ENCODE assay signal across 1 cellular context in the genomic region with DNA sequence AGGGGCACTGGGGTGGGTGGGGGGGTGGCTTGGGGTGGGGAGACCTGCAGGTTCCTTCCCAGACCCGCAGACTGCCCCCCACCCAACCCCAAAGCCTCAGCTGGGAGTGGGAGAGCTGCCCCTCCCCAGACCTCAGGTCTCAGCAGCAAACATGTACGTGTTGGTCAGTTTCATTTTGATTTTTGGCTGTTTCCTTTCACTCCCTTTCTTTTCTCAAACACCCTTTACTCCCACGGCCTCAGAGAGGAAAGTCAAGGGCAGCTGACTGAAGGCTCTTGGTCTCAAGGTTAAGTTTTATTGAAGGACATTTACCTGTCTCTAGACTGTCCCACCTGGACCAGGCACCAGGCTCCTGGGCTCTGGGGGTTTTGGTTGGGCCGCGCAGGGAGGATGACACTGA.
TF ChIP-seq lines count a peak whose summit lies in the region.

No MANE protein-coding gene starts in this region.

TF ChIP-seq in H1, 55 proteins besides CTCF, POLR2A, EP300 and RAD21:
- TF ChIP-seq POLR2AphosphoS5 (IDR thresholded peaks at IDR 0.05; ENCODE audit: low read depth, low read length) (no peak), SIX5 (IDR thresholded peaks at IDR 0.05; ENCODE audit: low read depth, low read length) (no peak), ASH2L (IDR thresholded peaks at IDR 0.05; ENCODE audit: low read length) (no peak), RBBP5 (IDR thresholded peaks at IDR 0.05; ENCODE audit: borderline replicate concordance, low read depth, low read length) (no peak), CREB1 (IDR thresholded peaks at IDR 0.05) (no peak), HDAC2 (IDR thresholded peaks at IDR 0.05; ENCODE audit: borderline replicate concordance in 1 of 2, low read depth in 2 of 2, low read length in 2 of 2) (no peak), GABPA (IDR thresholded peaks at IDR 0.05; ENCODE audit: borderline replicate concordance, insufficient read depth, low read length) (no peak), EGR1 (IDR thresholded peaks at IDR 0.05; ENCODE audit: borderline replicate concordance, low read depth, low read length) (no peak), SP2 (IDR thresholded peaks at IDR 0.05; ENCODE audit: low read length) (no peak), SUZ12 (IDR thresholded peaks at IDR 0.05; ENCODE audit: low read length) (no peak)
- TF ChIP-seq, protein P1, sequence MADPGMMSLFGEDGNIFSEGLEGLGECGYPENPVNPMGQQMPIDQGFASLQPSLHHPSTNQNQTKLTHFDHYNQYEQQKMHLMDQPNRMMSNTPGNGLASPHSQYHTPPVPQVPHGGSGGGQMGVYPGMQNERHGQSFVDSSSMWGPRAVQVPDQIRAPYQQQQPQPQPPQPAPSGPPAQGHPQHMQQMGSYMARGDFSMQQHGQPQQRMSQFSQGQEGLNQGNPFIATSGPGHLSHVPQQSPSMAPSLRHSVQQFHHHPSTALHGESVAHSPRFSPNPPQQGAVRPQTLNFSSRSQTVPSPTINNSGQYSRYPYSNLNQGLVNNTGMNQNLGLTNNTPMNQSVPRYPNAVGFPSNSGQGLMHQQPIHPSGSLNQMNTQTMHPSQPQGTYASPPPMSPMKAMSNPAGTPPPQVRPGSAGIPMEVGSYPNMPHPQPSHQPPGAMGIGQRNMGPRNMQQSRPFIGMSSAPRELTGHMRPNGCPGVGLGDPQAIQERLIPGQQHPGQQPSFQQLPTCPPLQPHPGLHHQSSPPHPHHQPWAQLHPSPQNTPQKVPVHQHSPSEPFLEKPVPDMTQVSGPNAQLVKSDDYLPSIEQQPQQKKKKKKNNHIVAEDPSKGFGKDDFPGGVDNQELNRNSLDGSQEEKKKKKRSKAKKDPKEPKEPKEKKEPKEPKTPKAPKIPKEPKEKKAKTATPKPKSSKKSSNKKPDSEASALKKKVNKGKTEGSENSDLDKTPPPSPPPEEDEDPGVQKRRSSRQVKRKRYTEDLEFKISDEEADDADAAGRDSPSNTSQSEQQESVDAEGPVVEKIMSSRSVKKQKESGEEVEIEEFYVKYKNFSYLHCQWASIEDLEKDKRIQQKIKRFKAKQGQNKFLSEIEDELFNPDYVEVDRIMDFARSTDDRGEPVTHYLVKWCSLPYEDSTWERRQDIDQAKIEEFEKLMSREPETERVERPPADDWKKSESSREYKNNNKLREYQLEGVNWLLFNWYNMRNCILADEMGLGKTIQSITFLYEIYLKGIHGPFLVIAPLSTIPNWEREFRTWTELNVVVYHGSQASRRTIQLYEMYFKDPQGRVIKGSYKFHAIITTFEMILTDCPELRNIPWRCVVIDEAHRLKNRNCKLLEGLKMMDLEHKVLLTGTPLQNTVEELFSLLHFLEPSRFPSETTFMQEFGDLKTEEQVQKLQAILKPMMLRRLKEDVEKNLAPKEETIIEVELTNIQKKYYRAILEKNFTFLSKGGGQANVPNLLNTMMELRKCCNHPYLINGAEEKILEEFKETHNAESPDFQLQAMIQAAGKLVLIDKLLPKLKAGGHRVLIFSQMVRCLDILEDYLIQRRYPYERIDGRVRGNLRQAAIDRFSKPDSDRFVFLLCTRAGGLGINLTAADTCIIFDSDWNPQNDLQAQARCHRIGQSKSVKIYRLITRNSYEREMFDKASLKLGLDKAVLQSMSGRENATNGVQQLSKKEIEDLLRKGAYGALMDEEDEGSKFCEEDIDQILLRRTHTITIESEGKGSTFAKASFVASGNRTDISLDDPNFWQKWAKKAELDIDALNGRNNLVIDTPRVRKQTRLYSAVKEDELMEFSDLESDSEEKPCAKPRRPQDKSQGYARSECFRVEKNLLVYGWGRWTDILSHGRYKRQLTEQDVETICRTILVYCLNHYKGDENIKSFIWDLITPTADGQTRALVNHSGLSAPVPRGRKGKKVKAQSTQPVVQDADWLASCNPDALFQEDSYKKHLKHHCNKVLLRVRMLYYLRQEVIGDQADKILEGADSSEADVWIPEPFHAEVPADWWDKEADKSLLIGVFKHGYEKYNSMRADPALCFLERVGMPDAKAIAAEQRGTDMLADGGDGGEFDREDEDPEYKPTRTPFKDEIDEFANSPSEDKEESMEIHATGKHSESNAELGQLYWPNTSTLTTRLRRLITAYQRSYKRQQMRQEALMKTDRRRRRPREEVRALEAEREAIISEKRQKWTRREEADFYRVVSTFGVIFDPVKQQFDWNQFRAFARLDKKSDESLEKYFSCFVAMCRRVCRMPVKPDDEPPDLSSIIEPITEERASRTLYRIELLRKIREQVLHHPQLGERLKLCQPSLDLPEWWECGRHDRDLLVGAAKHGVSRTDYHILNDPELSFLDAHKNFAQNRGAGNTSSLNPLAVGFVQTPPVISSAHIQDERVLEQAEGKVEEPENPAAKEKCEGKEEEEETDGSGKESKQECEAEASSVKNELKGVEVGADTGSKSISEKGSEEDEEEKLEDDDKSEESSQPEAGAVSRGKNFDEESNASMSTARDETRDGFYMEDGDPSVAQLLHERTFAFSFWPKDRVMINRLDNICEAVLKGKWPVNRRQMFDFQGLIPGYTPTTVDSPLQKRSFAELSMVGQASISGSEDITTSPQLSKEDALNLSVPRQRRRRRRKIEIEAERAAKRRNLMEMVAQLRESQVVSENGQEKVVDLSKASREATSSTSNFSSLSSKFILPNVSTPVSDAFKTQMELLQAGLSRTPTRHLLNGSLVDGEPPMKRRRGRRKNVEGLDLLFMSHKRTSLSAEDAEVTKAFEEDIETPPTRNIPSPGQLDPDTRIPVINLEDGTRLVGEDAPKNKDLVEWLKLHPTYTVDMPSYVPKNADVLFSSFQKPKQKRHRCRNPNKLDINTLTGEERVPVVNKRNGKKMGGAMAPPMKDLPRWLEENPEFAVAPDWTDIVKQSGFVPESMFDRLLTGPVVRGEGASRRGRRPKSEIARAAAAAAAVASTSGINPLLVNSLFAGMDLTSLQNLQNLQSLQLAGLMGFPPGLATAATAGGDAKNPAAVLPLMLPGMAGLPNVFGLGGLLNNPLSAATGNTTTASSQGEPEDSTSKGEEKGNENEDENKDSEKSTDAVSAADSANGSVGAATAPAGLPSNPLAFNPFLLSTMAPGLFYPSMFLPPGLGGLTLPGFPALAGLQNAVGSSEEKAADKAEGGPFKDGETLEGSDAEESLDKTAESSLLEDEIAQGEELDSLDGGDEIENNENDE (IDR thresholded peaks at IDR 0.05; ENCODE audit: insufficient replicate concordance, low read length) = no peak
